In the genomic region with DNA sequence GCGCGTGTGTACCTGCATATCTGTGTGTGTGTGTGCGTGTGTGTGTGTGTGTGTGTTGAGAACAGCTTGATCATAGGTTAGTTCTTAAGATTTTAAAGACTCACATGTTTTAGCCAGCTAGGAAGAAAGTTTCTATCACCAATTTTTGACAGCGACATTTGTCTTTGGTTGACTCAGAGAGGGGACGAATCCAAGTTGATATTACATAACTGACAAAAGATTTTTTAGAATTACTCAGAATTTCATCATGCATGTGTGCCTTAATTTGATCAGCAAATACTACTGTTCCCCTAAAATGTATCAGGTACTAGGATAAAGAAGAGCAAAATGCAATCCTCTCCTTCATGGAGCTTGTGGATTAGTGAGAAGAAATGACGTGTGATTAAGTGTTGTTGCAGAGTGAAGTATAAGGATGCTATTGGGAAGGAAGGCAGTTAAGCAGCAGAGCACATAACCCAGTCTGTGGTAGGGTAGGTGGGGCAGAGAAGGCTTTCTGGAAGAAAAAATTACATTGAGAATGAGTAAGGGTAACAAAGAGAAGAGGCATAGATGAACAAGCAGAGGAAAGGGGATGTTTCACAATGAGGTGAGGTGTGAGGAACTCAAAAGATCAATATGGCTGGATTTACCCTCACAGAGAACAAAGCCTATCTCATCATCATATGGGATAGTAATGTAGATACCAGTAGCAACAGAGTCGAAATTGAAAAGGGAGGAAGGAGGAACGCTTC, we compare ENCODE assay signal across 16 cellular contexts.
DNase-seq lines count a peak whose midpoint lies in the region; ATAC-seq and TF ChIP-seq lines count a peak whose summit lies in the region.
"Had no signal": no experiment of that assay in that cellular context is flagged by ENCODE, and none has a peak within 500 bp of the region (broad histone marks: within the 10 kb centered on the region; RNA-seq: fewer than 3 reads in every experiment).

No MANE protein-coding gene starts in this region.

- H3K4me3 ChIP-seq in AG10803 (ENCODE audit: low read length) (no peak overlapping the region), Caco-2 (ENCODE audit: low read depth, low read length) (no peak overlapping the region), right cardiac atrium (ENCODE audit: low read length) (no peak overlapping the region)
- H3K4me3 ChIP-seq: smooth muscle cell, transverse colon had no signal

- H3K4me3 Mint-ChIP-seq in Caco-2 (ENCODE audit: unreplicated experiment) (no peak overlapping the region), immature natural killer cell (no peak overlapping the region)
- H3K4me3 Mint-ChIP-seq in activated T-helper 17 cell treated with anti-CD3 and anti-CD28 coated beads, Interleukin-2, amount 50 U/mL, for 72 hours, result no peak overlapping the region

- H3K27ac Mint-ChIP-seq in Caco-2 (ENCODE audit: unreplicated experiment) (peak overlapping the region; percentile 3), immature natural killer cell (peak overlapping the region; percentile 27 to 89 (median 46))
- peak overlapping the region; percentile 32 for H3K27ac Mint-ChIP-seq in activated T-helper 17 cell treated with anti-CD3 and anti-CD28 coated beads, Interleukin-2, amount 50 U/mL, for 72 hours

- H3K27ac ChIP-seq in right cardiac atrium (ENCODE audit: low read length), result no peak overlapping the region
- H3K27ac ChIP-seq: parathyroid adenoma, transverse colon had no signal

- H3K27me3 ChIP-seq in Caco-2 (replicated peaks; ENCODE audit: control insufficient read depth, insufficient read depth, low read length) (no peaks in the 10 kb centered on the region), right cardiac atrium (ENCODE audit: control insufficient read depth, insufficient read depth) (no peaks in the 10 kb centered on the region)
- H3K27me3 ChIP-seq: transverse colon had no signal

- intact Hi-C loops in Caco-2 (cut with micrococcal nuclease; ENCODE audit: unreplicated experiment), result no loop called here
- intact Hi-C loops in right cardiac atrium (cut with DNase I), result no loop called here

- no peak for TF ChIP-seq CTCF in AG10803 (conservative IDR thresholded peaks at IDR 0.05; ENCODE audit: low read length)
- no peak for TF ChIP-seq CTCF in Caco-2 (IDR thresholded peaks at IDR 0.05; ENCODE audit: insufficient read depth in 1 of 2, low read depth in 1 of 2, low read length in 1 of 2, severe bottlenecking in 1 of 2, unreplicated experiment in 1 of 2)

- POLR2A ChIA-PET in Caco-2 (lab: Charles Lee), result no interaction called here

- WGBS in right cardiac atrium, result 83% methylated on average over 8 of the region's 8 CpGs

- H3K4me1 Mint-ChIP-seq in Caco-2 (ENCODE audit: low read depth, unreplicated experiment) (no peaks in the 10 kb centered on the region), immature natural killer cell (peaks cover 25 to 78% of the 10 kb centered on the region in 2 donors)
- H3K4me1 Mint-ChIP-seq in activated T-helper 17 cell treated with anti-CD3 and anti-CD28 coated beads, Interleukin-2, amount 50 U/mL, for 72 hours, result peaks cover 12% of the 10 kb centered on the region

- H3K9me3 ChIP-seq in Caco-2, result no peaks in the 10 kb centered on the region
- H3K9me3 ChIP-seq in right cardiac atrium (ENCODE audit: control insufficient read depth, low read length), result no peaks in the 10 kb centered on the region
- H3K9me3 ChIP-seq: transverse colon had no signal

- H3K4me1 ChIP-seq in Caco-2 (no peaks in the 10 kb centered on the region), right cardiac atrium (ENCODE audit: control insufficient read depth, insufficient read depth, low read length) (no peaks in the 10 kb centered on the region)
- H3K4me1 ChIP-seq: parathyroid adenoma, transverse colon had no signal

- ATAC-seq in activated T-helper 17 cell treated with anti-CD3 and anti-CD28 coated beads, Interleukin-2, amount 50 U/mL, for 72 hours (replicated peaks), result peak; percentile 54
- ATAC-seq in HG03196 (IDR thresholded peaks at IDR 0.05; ENCODE audit: unreplicated experiment), result no peak
- no peak for ATAC-seq in HG02981 (IDR thresholded peaks at IDR 0.05; ENCODE audit: unreplicated experiment)
- no peak for ATAC-seq in right cardiac atrium
- ATAC-seq: HCT116, HepG2, Panc1 had no signal

- no peaks in the 10 kb centered on the region for H3K9me3 Mint-ChIP-seq in Caco-2 (ENCODE audit: unreplicated experiment)
- no peaks in the 10 kb centered on the region for H3K9me3 Mint-ChIP-seq in activated T-helper 17 cell treated with anti-CD3 and anti-CD28 coated beads, Interleukin-2, amount 50 U/mL, for 72 hours
- no peaks in the 10 kb centered on the region for H3K9me3 Mint-ChIP-seq in immature natural killer cell

- no peaks in the 10 kb centered on the region for H3K36me3 ChIP-seq in Caco-2 (ENCODE audit: control insufficient read depth, insufficient read depth, low read length)

- H3K36me3 Mint-ChIP-seq in Caco-2 (ENCODE audit: insufficient read depth, unreplicated experiment), result no peaks in the 10 kb centered on the region
- peaks cover 94% of the 10 kb centered on the region for H3K36me3 Mint-ChIP-seq in activated T-helper 17 cell treated with anti-CD3 and anti-CD28 coated beads, Interleukin-2, amount 50 U/mL, for 72 hours (ENCODE audit: low read depth)
- peaks cover 11 to 35% (median 19%) of the 10 kb centered on the region in 3 donors for H3K36me3 Mint-ChIP-seq in immature natural killer cell

- no peaks in the 10 kb centered on the region for H3K27me3 Mint-ChIP-seq in Caco-2 (ENCODE audit: insufficient read depth, unreplicated experiment)
- H3K27me3 Mint-ChIP-seq in activated T-helper 17 cell treated with anti-CD3 and anti-CD28 coated beads, Interleukin-2, amount 50 U/mL, for 72 hours, result no peaks in the 10 kb centered on the region
- H3K27me3 Mint-ChIP-seq in immature natural killer cell (ENCODE audit: low read depth in 3 of 3), result peaks cover 0 to 4% (median 0%) of the 10 kb centered on the region in 3 donors

- DNase-seq in AG10803 (ENCODE audit: low read depth) (peak; percentile 65), Caco-2 (no peak), immature natural killer cell (no peak), NAMALWA (ENCODE audit: low spot score) (no peak), right cardiac atrium (no peak)
- DNase-seq: activated naive CD4-positive, alpha-beta T cell; hypothalamus; transverse colon had no signal

- CTCF ChIA-PET in Caco-2 (lab: Charles Lee), result no interaction called here

- no TSS peak for BruUV-seq in Caco-2 (replicated peaks; lab: Mats Ljungman, UMichigan)
